ENCODE assay signal across 14 cellular contexts in the genomic region with DNA sequence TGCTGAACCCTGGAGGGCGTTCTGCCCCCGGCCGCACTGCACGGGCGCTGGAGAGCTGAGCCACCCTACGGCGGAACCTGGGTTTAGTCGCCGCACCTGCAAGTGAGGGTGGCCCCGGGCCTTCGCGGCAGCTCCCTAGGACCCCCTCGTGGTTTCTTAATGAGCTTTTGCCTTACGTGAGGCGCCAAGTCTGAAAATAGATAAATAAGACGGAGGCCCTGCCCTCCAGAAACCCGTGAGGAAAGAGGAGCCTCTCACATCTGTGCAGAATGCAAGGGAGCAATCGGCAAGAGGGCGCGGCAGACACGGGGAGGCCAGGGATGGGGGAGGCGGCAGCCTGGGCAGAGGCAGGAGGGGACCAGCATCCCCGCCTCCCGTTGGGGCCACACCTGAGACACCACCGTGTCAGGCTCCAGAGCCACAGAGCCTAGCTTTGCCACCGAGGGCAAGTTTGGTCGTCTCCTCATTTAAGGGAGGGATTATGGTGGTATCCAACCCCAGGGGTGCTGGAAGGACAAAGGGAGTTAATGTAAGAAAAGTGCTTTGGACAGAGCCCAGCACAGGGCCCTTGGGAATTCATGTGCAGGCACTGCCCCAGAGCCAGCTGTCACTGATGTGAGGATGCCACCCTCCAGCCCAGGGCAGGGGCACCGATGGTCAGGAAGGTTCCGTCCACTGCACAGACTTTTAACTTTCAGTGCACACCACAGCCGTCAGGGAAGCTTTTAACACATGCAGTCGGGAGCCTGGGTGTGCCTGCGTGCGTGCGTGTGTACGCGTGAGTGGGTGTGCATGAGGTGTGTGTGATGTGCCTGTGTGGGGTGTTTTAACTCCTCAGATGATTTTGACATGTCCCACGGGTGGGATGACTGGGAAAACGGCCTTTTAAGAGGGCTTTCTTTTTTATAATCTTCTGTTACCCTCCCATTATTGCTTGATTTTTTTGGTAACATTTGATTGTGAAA.
DNase-seq lines count a peak whose midpoint lies in the region; ATAC-seq and TF ChIP-seq lines count a peak whose summit lies in the region.
"Had no signal": no experiment of that assay in that cellular context is flagged by ENCODE, and none has a peak within 500 bp of the region (broad histone marks: within the 10 kb centered on the region; RNA-seq: fewer than 3 reads in every experiment).

No MANE protein-coding gene starts in this region.

- H3K9me1 ChIP-seq in IMR-90 (ENCODE audit: insufficient read depth, low read length) = peaks cover 8% of the 10 kb centered on the region

- H3K4me2 ChIP-seq in IMR-90 (ENCODE audit: low read depth, low read length) = no peak overlapping the region

- no peaks in the 10 kb centered on the region for H3K9me3 ChIP-seq in IMR-90 (ENCODE audit: control insufficient read depth, insufficient read depth, low read length)
- H3K9me3 ChIP-seq: thyroid gland had no signal

- peaks cover 16% of the 10 kb centered on the region for H3K36me3 Mint-ChIP-seq in activated CD8-positive, alpha-beta memory T cell treated with anti-CD3 and anti-CD28 coated beads, Interleukin-2, amount 10 ng/mL, durations not matched to agents 7 days and 5 days
- H3K36me3 Mint-ChIP-seq in activated naive CD8-positive, alpha-beta T cell treated with anti-CD3 and anti-CD28 coated beads for 36 hours = peaks cover 5% of the 10 kb centered on the region
- H3K36me3 Mint-ChIP-seq in progenitor cell of endocrine pancreas (ENCODE audit: insufficient read depth) = peaks cover 7% of the 10 kb centered on the region

- H3K27me3 Mint-ChIP-seq in activated CD8-positive, alpha-beta memory T cell treated with anti-CD3 and anti-CD28 coated beads, Interleukin-2, amount 10 ng/mL, durations not matched to agents 7 days and 5 days = no peaks in the 10 kb centered on the region
- no peaks in the 10 kb centered on the region for H3K27me3 Mint-ChIP-seq in activated naive CD8-positive, alpha-beta T cell treated with anti-CD3 and anti-CD28 coated beads for 36 hours
- no peaks in the 10 kb centered on the region for H3K27me3 Mint-ChIP-seq in progenitor cell of endocrine pancreas
- H3K27me3 Mint-ChIP-seq: activated B cell treated with CpG ODN at 0.5 μM for 24 hours had no signal

- peaks cover 8% of the 10 kb centered on the region for H3K4me1 ChIP-seq in IMR-90 (ENCODE audit: control insufficient read depth, insufficient read depth, low read length)

- ATAC-seq in activated CD8-positive, alpha-beta memory T cell treated with anti-CD3 and anti-CD28 coated beads, Interleukin-2, amount 10 ng/mL, durations not matched to agents 7 days and 5 days = no peak
- ATAC-seq in IMR-90 (ENCODE audit: low read depth) (no peak), GM19467 (IDR thresholded peaks at IDR 0.05; ENCODE audit: unreplicated experiment) (no peak), HG03039 (IDR thresholded peaks at IDR 0.05; ENCODE audit: unreplicated experiment) (no peak)

- no peak overlapping the region for H3K56ac ChIP-seq in IMR-90 (ENCODE audit: extremely low read depth, insufficient read depth, low read length)

- H3K9me3 Mint-ChIP-seq in activated CD8-positive, alpha-beta memory T cell treated with anti-CD3 and anti-CD28 coated beads, Interleukin-2, amount 10 ng/mL, durations not matched to agents 7 days and 5 days (ENCODE audit: low read depth) = no peaks in the 10 kb centered on the region
- H3K9me3 Mint-ChIP-seq in activated naive CD8-positive, alpha-beta T cell treated with anti-CD3 and anti-CD28 coated beads for 36 hours = no peaks in the 10 kb centered on the region
- H3K9me3 Mint-ChIP-seq in progenitor cell of endocrine pancreas (ENCODE audit: low read depth) = no peaks in the 10 kb centered on the region
- H3K9me3 Mint-ChIP-seq: activated B cell treated with CpG ODN at 0.5 μM for 24 hours, endodermal cell had no signal

- H3K27me3 ChIP-seq in IMR-90 (ENCODE audit: control insufficient read depth, insufficient read depth, low read length) = no peaks in the 10 kb centered on the region
- H3K27me3 ChIP-seq: thyroid gland had no signal

- no peak overlapping the region; a peak in 1 of 4 replicates for H4K8ac ChIP-seq in IMR-90 (ENCODE audit: low read depth in 2 of 2, low read length in 2 of 2)

- TF ChIP-seq POLR2A in IMR-90 (IDR thresholded peaks at IDR 0.05; ENCODE audit: low read depth, low read length) = no peak

- no peak for TF ChIP-seq CTCF in IMR-90 (conservative IDR thresholded peaks at IDR 0.05; ENCODE audit: low read depth, low read length)
- TF ChIP-seq CTCF in progenitor cell of endocrine pancreas (IDR thresholded peaks at IDR 0.05; ENCODE audit: unreplicated experiment) = no peak

- no peak overlapping the region for H2BK120ac ChIP-seq in IMR-90 (ENCODE audit: low read depth, low read length)

- in situ Hi-C loops in IMR-90 (cut with MboI; ENCODE audit: low sequenced_read_pairs) = no loop called here

- dilution Hi-C loops in IMR-90 (cut with HindIII; ENCODE audit: low sequenced_read_pairs, unreplicated experiment) = no loop called here

- H2AK9ac ChIP-seq in IMR-90 (replicated peaks; ENCODE audit: low read depth, low read length, poor library complexity) = peak overlapping the region; percentile 28

- H3K18ac ChIP-seq in IMR-90 (ENCODE audit: low read depth, low read length) = no peak overlapping the region

- 89% methylated on average over 25 of the region's 38 CpGs; no CpG with 5 or more reads in 1 of the 2 experiments for WGBS in IMR-90 (ENCODE audit: extremely low coverage in 2 of 2, insufficient read length in 1 of 2), 2 experiments

- no peak overlapping the region for H3K9ac ChIP-seq in IMR-90 (ENCODE audit: low read depth, low read length)

- H3K4ac ChIP-seq in IMR-90 (ENCODE audit: low read depth, low read length) = no peak overlapping the region; the same call in 1 of the 2 replicates

- H3K4me1 Mint-ChIP-seq in activated CD8-positive, alpha-beta memory T cell treated with anti-CD3 and anti-CD28 coated beads, Interleukin-2, amount 10 ng/mL, durations not matched to agents 7 days and 5 days = peaks cover 20% of the 10 kb centered on the region
- H3K4me1 Mint-ChIP-seq in activated naive CD8-positive, alpha-beta T cell treated with anti-CD3 and anti-CD28 coated beads for 36 hours = peaks cover 6% of the 10 kb centered on the region
- no peaks in the 10 kb centered on the region for H3K4me1 Mint-ChIP-seq in progenitor cell of endocrine pancreas (ENCODE audit: low read depth)
- H3K4me1 Mint-ChIP-seq: activated B cell treated with CpG ODN at 0.5 μM for 24 hours had no signal

- H2BK5ac ChIP-seq in IMR-90 (ENCODE audit: low read depth, low read length, poor library complexity, severe bottlenecking) = no peak overlapping the region

- CTCF ChIA-PET in activated CD8-positive, alpha-beta memory T cell treated with anti-CD3 and anti-CD28 coated beads, Interleukin-2, amount 10 ng/mL, durations not matched to agents 7 days and 5 days (lab: Charles Lee) = no interaction called here
- CTCF ChIA-PET in IMR-90 (lab: Yijun Ruan, JAX) = no interaction called here

- POLR2A ChIA-PET in IMR-90 (lab: Charles Lee; ENCODE audit: unreplicated experiment) = no interaction called here

- H3K27ac Mint-ChIP-seq in activated CD8-positive, alpha-beta memory T cell treated with anti-CD3 and anti-CD28 coated beads, Interleukin-2, amount 10 ng/mL, durations not matched to agents 7 days and 5 days = peak overlapping the region; percentile 17
- peak overlapping the region; percentile 66 for H3K27ac Mint-ChIP-seq in activated naive CD8-positive, alpha-beta T cell treated with anti-CD3 and anti-CD28 coated beads for 36 hours
- peak overlapping the region; percentile 33 for H3K27ac Mint-ChIP-seq in progenitor cell of endocrine pancreas
- H3K27ac Mint-ChIP-seq: activated B cell treated with CpG ODN at 0.5 μM for 24 hours, endodermal cell had no signal

- H3K79me1 ChIP-seq in IMR-90 (ENCODE audit: low read depth in 1 of 2, low read length in 2 of 2) = peaks cover 0 to 20% of the 10 kb centered on the region in 2 experiments; a peak in 3 of 4 replicates

- no peak overlapping the region for H2AFZ ChIP-seq in IMR-90 (replicated peaks; ENCODE audit: low read length, poor library complexity)

- 0 out of 3 replicates have a peak overlapping the region, but pooled peaks have one; percentile 35 for H2BK15ac ChIP-seq in IMR-90 (ENCODE audit: low read depth, low read length)

- H4K91ac ChIP-seq in IMR-90 (ENCODE audit: insufficient read depth, low read depth, low read length) = no peak overlapping the region

- H3K23ac ChIP-seq in IMR-90 (ENCODE audit: low read depth, low read length) = no peak overlapping the region

- H2AK5ac ChIP-seq in IMR-90 (ENCODE audit: low read depth, low read length) = no peak overlapping the region

- DNase-seq in activated CD8-positive, alpha-beta memory T cell treated with anti-CD3 and anti-CD28 coated beads, Interleukin-2, amount 10 ng/mL, durations not matched to agents 7 days and 5 days = no peak
- no peak for DNase-seq in activated CD8-positive, alpha-beta memory T cell treated with anti-CD3 and anti-CD28 coated beads for 24 hours
- DNase-seq in IMR-90 = no peak
- DNase-seq in activated naive CD8-positive, alpha-beta T cell treated with anti-CD3 and anti-CD28 coated beads for 36 hours = no peak
- DNase-seq in progenitor cell of endocrine pancreas (ENCODE audit: low spot score, unreplicated experiment) = no peak
- no peak for DNase-seq in AG20443 (ENCODE audit: low spot score)
- DNase-seq: activated B cell treated with CpG ODN at 0.5 μM for 24 hours, endodermal cell, KBM-7, MV-4-11, SIG-M5, thyroid gland had no signal

- intact Hi-C loops in IMR-90 (cut with micrococcal nuclease) = no loop called here

- no TSS peak for BruUV-seq in IMR-90 (replicated peaks; lab: Mats Ljungman, UMichigan)

- no peak overlapping the region for H3K27ac ChIP-seq in IMR-90 (ENCODE audit: insufficient read depth, low read length)
- H3K27ac ChIP-seq: thyroid gland had no signal

- no peak overlapping the region for H4K5ac ChIP-seq in IMR-90 (ENCODE audit: low read depth, low read length)

- no peak overlapping the region for H3K4me3 Mint-ChIP-seq in activated CD8-positive, alpha-beta memory T cell treated with anti-CD3 and anti-CD28 coated beads, Interleukin-2, amount 10 ng/mL, durations not matched to agents 7 days and 5 days
- H3K4me3 Mint-ChIP-seq in activated naive CD8-positive, alpha-beta T cell treated with anti-CD3 and anti-CD28 coated beads for 36 hours = no peak overlapping the region
- no peak overlapping the region for H3K4me3 Mint-ChIP-seq in progenitor cell of endocrine pancreas (ENCODE audit: low read depth)
- H3K4me3 Mint-ChIP-seq: activated B cell treated with CpG ODN at 0.5 μM for 24 hours, endodermal cell had no signal

- H3K4me3 ChIP-seq in IMR-90 (ENCODE audit: insufficient read depth, low read depth, low read length) = no peak overlapping the region
- H3K4me3 ChIP-seq: thyroid gland had no signal

- H4K20me1 ChIP-seq in IMR-90 (ENCODE audit: insufficient read depth, low read length) = no peaks in the 10 kb centered on the region

- no peak overlapping the region for H2BK20ac ChIP-seq in IMR-90 (ENCODE audit: low read depth, low read length)

- peaks cover 5% of the 10 kb centered on the region for H3K36me3 ChIP-seq in IMR-90 (ENCODE audit: control insufficient read depth, insufficient read depth, low read length)

- no peak for TF ChIP-seq RAD21 in IMR-90 (IDR thresholded peaks at IDR 0.05; ENCODE audit: low read length)

- H3K14ac ChIP-seq in IMR-90 (replicated peaks; ENCODE audit: low read depth, low read length) = no peak overlapping the region

TF ChIP-seq in IMR-90, 13 proteins besides CTCF, POLR2A, EP300 and RAD21 (continues in another document):
- no peak for TF ChIP-seq MAZ (IDR thresholded peaks at IDR 0.05; ENCODE audit: borderline replicate concordance, low read depth, low read length)
